In genomic region chr1:207459008-207459407, GRCh38 we compare ENCODE assay signal across 28 cellular contexts. TPM values are rescaled to one million over a fixed set of nuclear protein-coding genes. Genes with fewer than 3 reads are reported as not detected.
A peak's percentile ranks its signal among the peaks of the same experiment; 100 is the strongest.
DNase-seq lines count a peak whose midpoint lies in the region; ATAC-seq and FAIRE-seq lines count a peak whose summit lies in the region.
"Had no signal": no experiment of that assay in that cellular context is flagged by ENCODE, and none has a peak within 500 bp of the region (broad histone marks: within the 10 kb centered on the region; RNA-seq: fewer than 3 reads in every experiment).

No MANE protein-coding gene starts in this region.

- H3K4me3 Mint-ChIP-seq in activated naive CD8-positive, alpha-beta T cell treated with anti-CD3 and anti-CD28 coated beads for 36 hours = no peak overlapping the region
- no peak overlapping the region for H3K4me3 Mint-ChIP-seq in activated naive CD8-positive, alpha-beta T cell treated with anti-CD3 and anti-CD28 coated beads, Interleukin-2, amount 50 U/mL, for 24 hours
- no peak overlapping the region for H3K4me3 Mint-ChIP-seq in activated CD4-positive, alpha-beta memory T cell treated with anti-CD3 and anti-CD28 coated beads for 36 hours
- no peak overlapping the region for H3K4me3 Mint-ChIP-seq in naive thymus-derived CD8-positive, alpha-beta T cell
- H3K4me3 Mint-ChIP-seq: immature natural killer cell, neural progenitor cell had no signal

- no peak overlapping the region for H3K27ac Mint-ChIP-seq in activated naive CD8-positive, alpha-beta T cell treated with anti-CD3 and anti-CD28 coated beads for 36 hours
- no peak overlapping the region for H3K27ac Mint-ChIP-seq in activated naive CD8-positive, alpha-beta T cell treated with anti-CD3 and anti-CD28 coated beads, Interleukin-2, amount 50 U/mL, for 24 hours
- H3K27ac Mint-ChIP-seq in activated CD4-positive, alpha-beta memory T cell treated with anti-CD3 and anti-CD28 coated beads for 36 hours = no peak overlapping the region
- no peak overlapping the region for H3K27ac Mint-ChIP-seq in naive thymus-derived CD8-positive, alpha-beta T cell
- H3K27ac Mint-ChIP-seq: immature natural killer cell, neural progenitor cell had no signal

- no peaks in the 10 kb centered on the region for H3K27me3 Mint-ChIP-seq in activated naive CD8-positive, alpha-beta T cell treated with anti-CD3 and anti-CD28 coated beads for 36 hours
- peaks cover 5% of the 10 kb centered on the region for H3K27me3 Mint-ChIP-seq in activated naive CD8-positive, alpha-beta T cell treated with anti-CD3 and anti-CD28 coated beads, Interleukin-2, amount 50 U/mL, for 24 hours
- peaks cover 10% of the 10 kb centered on the region for H3K27me3 Mint-ChIP-seq in activated CD4-positive, alpha-beta memory T cell treated with anti-CD3 and anti-CD28 coated beads for 36 hours
- H3K27me3 Mint-ChIP-seq in naive thymus-derived CD8-positive, alpha-beta T cell = peaks cover 0 to 8% (median 0%) of the 10 kb centered on the region in 5 donors

- peak; percentile 74 for FAIRE-seq in GM18507 (lab: Jason Lieb, UNC)
- FAIRE-seq: endothelial cell of umbilical vein, RCC 7860 had no signal

- CTCF ChIA-PET in activated CD4-positive, alpha-beta memory T cell treated with anti-CD3 and anti-CD28 coated beads for 36 hours (lab: Charles Lee) = no interaction called here

- DNase-seq in activated naive CD8-positive, alpha-beta T cell treated with anti-CD3 and anti-CD28 coated beads for 36 hours = peak; percentile 4
- DNase-seq in activated naive CD8-positive, alpha-beta T cell treated with anti-CD3 and anti-CD28 coated beads, Interleukin-2, amount 50 U/mL, for 24 hours = no peak
- DNase-seq in GM18507 (ENCODE audit: extremely low spot score, insufficient read length, low read depth) = no peak
- DNase-seq in activated CD4-positive, alpha-beta memory T cell treated with anti-CD3 and anti-CD28 coated beads for 36 hours = peak; percentile 21
- DNase-seq in naive thymus-derived CD8-positive, alpha-beta T cell = peak in 9 of 10 donors; percentile 7 to 85 (median 61)
- no peak for DNase-seq in H4 (ENCODE audit: low spot score)
- DNase-seq in left ventricle myocardium superior = no peak
- DNase-seq in GM19240 (ENCODE audit: insufficient read length, low spot score) = no peak
- DNase-seq: activated CD4-positive, CD25-positive, alpha-beta regulatory T cell; hypothalamus; IMR-90; left colon; NCI-H1105; NCI-H2029; right cardiac atrium; SIG-M5; stimulated activated CD4-positive, alpha-beta T cell treated with anti-CD3 and anti-CD28 coated beads, Interleukin-2, amount 100 ng/mL, for 48 hours; SW 1271; upper lobe of right lung had no signal

- intact Hi-C loops in activated CD4-positive, alpha-beta memory T cell treated with anti-CD3 and anti-CD28 coated beads for 36 hours (cut with micrococcal nuclease) = no loop called here
- intact Hi-C loops in left ventricle myocardium superior (cut with micrococcal nuclease) = no loop called here

- POLR2A ChIA-PET in activated CD4-positive, alpha-beta memory T cell treated with anti-CD3 and anti-CD28 coated beads for 36 hours (lab: Charles Lee) = no interaction called here
- POLR2A ChIA-PET in naive thymus-derived CD8-positive, alpha-beta T cell (lab: Charles Lee) = no interaction called here

- H3K36me3 Mint-ChIP-seq in activated naive CD8-positive, alpha-beta T cell treated with anti-CD3 and anti-CD28 coated beads for 36 hours = peaks cover 4% of the 10 kb centered on the region
- H3K36me3 Mint-ChIP-seq in activated naive CD8-positive, alpha-beta T cell treated with anti-CD3 and anti-CD28 coated beads, Interleukin-2, amount 50 U/mL, for 24 hours (ENCODE audit: low read depth) = no peaks in the 10 kb centered on the region
- H3K36me3 Mint-ChIP-seq in activated CD4-positive, alpha-beta memory T cell treated with anti-CD3 and anti-CD28 coated beads for 36 hours = no peaks in the 10 kb centered on the region
- H3K36me3 Mint-ChIP-seq in naive thymus-derived CD8-positive, alpha-beta T cell = peaks cover 0 to under 1% (median 0%) of the 10 kb centered on the region in 3 donors
- H3K36me3 Mint-ChIP-seq: immature natural killer cell, neural progenitor cell had no signal

- H3K9me3 Mint-ChIP-seq in activated naive CD8-positive, alpha-beta T cell treated with anti-CD3 and anti-CD28 coated beads for 36 hours = no peaks in the 10 kb centered on the region
- no peaks in the 10 kb centered on the region for H3K9me3 Mint-ChIP-seq in activated naive CD8-positive, alpha-beta T cell treated with anti-CD3 and anti-CD28 coated beads, Interleukin-2, amount 50 U/mL, for 24 hours
- H3K9me3 Mint-ChIP-seq in activated CD4-positive, alpha-beta memory T cell treated with anti-CD3 and anti-CD28 coated beads for 36 hours = no peaks in the 10 kb centered on the region
- no peaks in the 10 kb centered on the region for H3K9me3 Mint-ChIP-seq in naive thymus-derived CD8-positive, alpha-beta T cell
- H3K9me3 Mint-ChIP-seq: immature natural killer cell, neural progenitor cell had no signal

- H3K4me1 Mint-ChIP-seq in activated naive CD8-positive, alpha-beta T cell treated with anti-CD3 and anti-CD28 coated beads for 36 hours = peaks cover 43% of the 10 kb centered on the region
- peaks cover 55% of the 10 kb centered on the region for H3K4me1 Mint-ChIP-seq in activated naive CD8-positive, alpha-beta T cell treated with anti-CD3 and anti-CD28 coated beads, Interleukin-2, amount 50 U/mL, for 24 hours
- peaks cover 36% of the 10 kb centered on the region for H3K4me1 Mint-ChIP-seq in activated CD4-positive, alpha-beta memory T cell treated with anti-CD3 and anti-CD28 coated beads for 36 hours (ENCODE audit: low read depth)
- H3K4me1 Mint-ChIP-seq in naive thymus-derived CD8-positive, alpha-beta T cell = peaks cover 11 to 54% (median 28%) of the 10 kb centered on the region in 4 donors

- ATAC-seq in activated naive CD8-positive, alpha-beta T cell treated with anti-CD3 and anti-CD28 coated beads, Interleukin-2, amount 50 U/mL, for 24 hours = no peak
- ATAC-seq in naive thymus-derived CD8-positive, alpha-beta T cell = peak; percentile 78 to 92
- no peak for ATAC-seq in left ventricle myocardium superior
- ATAC-seq: gastroesophageal sphincter, left colon, right cardiac atrium, upper lobe of right lung had no signal

RNA-seq across cellular contexts. Expression of gene CR2, which starts 4.9 kb away (rescaled TPM):
- 1 to 10 TPM; 1.6 to 2.8 TPM for total RNA-seq in activated naive CD8-positive, alpha-beta T cell treated with anti-CD3 and anti-CD28 coated beads for 36 hours
- under 1 TPM in 1 of 2 experiments, not detected in 1; 0.10 TPM for total RNA-seq in activated CD4-positive, alpha-beta memory T cell treated with anti-CD3 and anti-CD28 coated beads for 36 hours
- total RNA-seq in naive thymus-derived CD8-positive, alpha-beta T cell = 1 to 10 TPM; 5.9 to 8.6 TPM
- polyA plus RNA-seq in naive thymus-derived CD8-positive, alpha-beta T cell = 10 to 100 TPM; 10.9 to 17.1 (median 11.2) TPM
- 0.02 and 0.08 TPM in 2 replicates for total RNA-seq in H4 (2014; rRNA removed; shearing (Covaris generic))
- not detected for total RNA-seq in left ventricle myocardium superior
- total RNA-seq: endothelial cell of umbilical vein, fibroblast of lung, IMR-90, right cardiac atrium, suprapubic skin had no signal
- polyA plus RNA-seq: endothelial cell of umbilical vein, fibroblast of lung, immature natural killer cell, IMR-90, right cardiac atrium had no signal

RNA-seq across cellular contexts. Expression of gene CR1, which starts 36.9 kb away (rescaled TPM):
- not detected for total RNA-seq in activated naive CD8-positive, alpha-beta T cell treated with anti-CD3 and anti-CD28 coated beads for 36 hours
- total RNA-seq in activated CD4-positive, alpha-beta memory T cell treated with anti-CD3 and anti-CD28 coated beads for 36 hours = not detected
- total RNA-seq in naive thymus-derived CD8-positive, alpha-beta T cell = 1 to 10 TPM; 4.1 to 5.1 TPM
- 1 to 10 TPM in 2 of 3 donors, under 1 TPM in 1; 0.81 to 3.1 (median 1.1) TPM for polyA plus RNA-seq in naive thymus-derived CD8-positive, alpha-beta T cell
- not detected in 2 replicates for total RNA-seq in H4 (2014; rRNA removed; shearing (Covaris generic))
- total RNA-seq in left ventricle myocardium superior = 2.2 TPM
- total RNA-seq: Daoy, dermis microvascular lymphatic vessel endothelial cell, endothelial cell of umbilical vein, fibroblast of lung, IMR-90 had no signal
- polyA plus RNA-seq: endothelial cell of umbilical vein, fibroblast of lung, IMR-90 had no signal

Comparison
In these comparisons a context has a peak if more than half of its experiments do, and no peak if none do; other contexts are left out.
1. DNase-seq: peak in activated naive CD8-positive, alpha-beta T cell treated with anti-CD3 and anti-CD28 coated beads for 36 hours (single experiment), activated CD4-positive, alpha-beta memory T cell treated with anti-CD3 and anti-CD28 coated beads for 36 hours (single experiment) and naive thymus-derived CD8-positive, alpha-beta T cell (9 of 10); none in activated naive CD8-positive, alpha-beta T cell treated with anti-CD3 and anti-CD28 coated beads, Interleukin-2, amount 50 U/mL, for 24 hours (single experiment), GM18507 (single experiment), H4 (single experiment), left ventricle myocardium superior (single experiment) and GM19240 (single experiment).
2. ATAC-seq: peak in naive thymus-derived CD8-positive, alpha-beta T cell (2 of 2); none in activated naive CD8-positive, alpha-beta T cell treated with anti-CD3 and anti-CD28 coated beads, Interleukin-2, amount 50 U/mL, for 24 hours (single experiment) and left ventricle myocardium superior (single experiment).